Comparison of ENCODE assay signal across 8 cellular contexts in the genomic region with DNA sequence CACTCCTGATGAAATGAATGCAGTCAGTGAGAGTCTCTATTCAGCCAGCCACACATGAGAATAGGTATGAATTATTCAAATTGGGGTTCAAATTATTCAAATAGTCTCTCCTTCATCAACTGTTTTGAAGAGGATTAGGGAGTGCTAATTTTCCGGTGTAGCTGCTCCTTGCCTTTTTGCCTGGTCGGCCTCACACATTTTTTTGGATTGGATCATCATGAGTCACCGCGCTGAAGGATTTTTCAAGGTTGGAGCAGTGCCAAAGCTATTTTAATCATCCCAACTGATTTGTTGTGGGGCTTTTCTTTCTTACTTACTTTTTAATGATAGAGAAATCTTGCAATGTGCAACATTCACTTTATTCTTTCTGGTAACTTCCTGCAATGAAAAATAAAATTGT. TPM values are rescaled to one million over a fixed set of nuclear protein-coding genes. Genes with fewer than 3 reads are reported as not detected.
DNase-seq lines count a peak whose midpoint lies in the region; ATAC-seq and TF ChIP-seq lines count a peak whose summit lies in the region.

No MANE protein-coding gene starts in this region.

- H3K4me1 ChIP-seq in breast epithelium (peaks cover 0 to 7% of the 10 kb centered on the region in 2 donors), lung (ENCODE audit: control insufficient read depth in 2 of 2, insufficient read depth in 2 of 2, low read length in 2 of 2) (peaks cover 0 to 16% of the 10 kb centered on the region in 2 donors)

- no peaks in the 10 kb centered on the region for H3K4me1 Mint-ChIP-seq in activated T-cell treated with anti-CD3 and anti-CD28 coated beads, Interleukin-2, amount 50 U/mL, for 24 hours (ENCODE audit: low read depth)

- WGBS in lung, 2 donors: 31 to 61% methylated on average over 4 of the region's 4 CpGs

- no peaks in the 10 kb centered on the region for H3K36me3 Mint-ChIP-seq in activated T-cell treated with anti-CD3 and anti-CD28 coated beads, Interleukin-2, amount 50 U/mL, for 24 hours (ENCODE audit: low read depth)

- TF ChIP-seq CTCF in breast epithelium (IDR thresholded peaks at IDR 0.05) (no peak), lung (IDR thresholded peaks at IDR 0.05; ENCODE audit: control extremely low read depth, extremely low read depth) (no peak), GM20000 (IDR thresholded peaks at IDR 0.05; ENCODE audit: extremely low read depth, missing control alignments) (no peak)

- H3K27ac ChIP-seq in breast epithelium (peak overlapping the region; percentile 38 to 57), lung (ENCODE audit: low read depth in 1 of 2, low read length in 1 of 2) (peak overlapping the region in 1 of 2 donors; percentile 83)

- peak overlapping the region in 1 of 3 donors; percentile 11 for H3K4me3 ChIP-seq in breast epithelium
- H3K4me3 ChIP-seq in lung: no peak overlapping the region

- no peak overlapping the region for H3K4me3 Mint-ChIP-seq in activated T-cell treated with anti-CD3 and anti-CD28 coated beads, Interleukin-2, amount 50 U/mL, for 24 hours

- DNase-seq in Caki2 (ENCODE audit: low read depth) (peak; percentile 71), NCI-H1436 treated with DMSO at 0.1 percent for 48 hours (lab: John Stamatoyannopoulos, UW) (peak; percentile 99), breast epithelium (ENCODE audit: low spot score in 2 of 2) (peak in 1 of 2 donors; percentile 49), lung (ENCODE audit: low spot score) (peak; percentile 58), GM20000 (ENCODE audit: low spot score) (no peak), MV-4-11 (lab: John Stamatoyannopoulos, UW) (no peak)
- DNase-seq in activated T-cell treated with anti-CD3 and anti-CD28 coated beads, Interleukin-2, amount 50 U/mL, for 24 hours: no peak

- H3K36me3 ChIP-seq in breast epithelium (no peaks in the 10 kb centered on the region), lung (ENCODE audit: control insufficient read depth in 2 of 2, insufficient read depth in 2 of 2, low read length in 2 of 2) (no peaks in the 10 kb centered on the region)

- H3K9me3 ChIP-seq in breast epithelium: no peaks in the 10 kb centered on the region
- H3K9me3 ChIP-seq in lung (ENCODE audit: control insufficient read depth in 2 of 2, insufficient read depth in 1 of 2, low read length in 1 of 2): no peaks in the 10 kb centered on the region

- in situ Hi-C loops in Caki2 (cut with HindIII; ENCODE audit: low pct_unique_long_range_greater_than_20kb, low sequenced_read_pairs): no loop called here

- no peak overlapping the region for H3K27ac Mint-ChIP-seq in activated T-cell treated with anti-CD3 and anti-CD28 coated beads, Interleukin-2, amount 50 U/mL, for 24 hours

- ATAC-seq in lung (ENCODE audit: insufficient read depth, low FRiP score): peak; percentile 17
- no peak for ATAC-seq in HG02840 (IDR thresholded peaks at IDR 0.05; ENCODE audit: low FRiP score, unreplicated experiment)

- H3K27me3 Mint-ChIP-seq in activated T-cell treated with anti-CD3 and anti-CD28 coated beads, Interleukin-2, amount 50 U/mL, for 24 hours: peaks cover 13% of the 10 kb centered on the region

- no peaks in the 10 kb centered on the region for H3K9me3 Mint-ChIP-seq in activated T-cell treated with anti-CD3 and anti-CD28 coated beads, Interleukin-2, amount 50 U/mL, for 24 hours

- intact Hi-C loops in breast epithelium (cut with DNase I; ENCODE audit: low total_unique reads): no loop called here

- TF ChIP-seq POLR2A in breast epithelium (IDR thresholded peaks at IDR 0.05): no peak

- H3K27me3 ChIP-seq in breast epithelium (no peaks in the 10 kb centered on the region), lung (ENCODE audit: control insufficient read depth, insufficient read depth) (no peaks in the 10 kb centered on the region)

RNA-seq across cellular contexts. Expression of a gene that starts 2.4 kb away (rescaled TPM):
- 0.14 and 0.34 TPM in 2 replicates for total RNA-seq in Caki2 (2014; rRNA removed; shearing (Covaris generic); ENCODE audit: low replicate concordance)
- total RNA-seq in breast epithelium (10 to 100 TPM; 14.4 to 40.5 (median 17.9) TPM), lung (10 to 100 TPM; 19.6 to 23.8 TPM)
- 1 to 10 TPM; 5.0 to 6.2 TPM for polyA plus RNA-seq in lung

Comparison
In these comparisons a context has a peak if more than half of its experiments do, and no peak if none do; other contexts are left out.
1. DNase-seq: peak in Caki2 (single experiment), NCI-H1436 treated with DMSO at 0.1 percent for 48 hours (single experiment) and lung (single experiment); none in GM20000 (single experiment), MV-4-11 (single experiment) and activated T-cell treated with anti-CD3 and anti-CD28 coated beads, Interleukin-2, amount 50 U/mL, for 24 hours (single experiment).
2. RNA of a gene that starts 2.4 kb away (total RNA-seq): 19.6 to 23.8 TPM in lung and 14.4 to 40.5 TPM in breast epithelium; 0.14 to 0.34 TPM in Caki2; every median in the first group is over 10 times any median in the second.